In genomic region chr1:53889304-53890298, GRCh38 we compare ENCODE assay signal across 1 cellular context.
A peak's percentile ranks its signal among the peaks of the same experiment; 100 is the strongest.
TF ChIP-seq lines count a peak whose summit lies in the region.

YIPF1 (minus strand) TSS chr1:53889797; CDS start chr1:53888937, 860 bp downstream.

TF ChIP-seq in K562, 482 proteins besides CTCF, POLR2A, EP300 and RAD21 (continued from another document and continues in another):
- TF ChIP-seq ZNF584 (CRISPR knock-in tag; IDR thresholded peaks at IDR 0.05; ENCODE audit: low read depth) (no peak), FOXP4 (CRISPR knock-in tag; IDR thresholded peaks at IDR 0.05; ENCODE audit: borderline replicate concordance) (no peak), RB1 (IDR thresholded peaks at IDR 0.05; ENCODE audit: low read depth) (no peak), TAL1 (IDR thresholded peaks at IDR 0.05) (0 out of 2 replicates have a peak, but pooled peaks have one; percentile 11), ZFP36 (IDR thresholded peaks at IDR 0.05; ENCODE audit: low read depth, low read length, partially characterized antibody) (no peak), BCL6 (CRISPR knock-in tag; IDR thresholded peaks at IDR 0.05) (no peak), ZFPM2 (CRISPR knock-in tag; IDR thresholded peaks at IDR 0.05) (no peak), NFATC3 (IDR thresholded peaks at IDR 0.05) (no peak), POLR2B (IDR thresholded peaks at IDR 0.05; ENCODE audit: low read depth, partially characterized antibody) (peak; percentile 58), SAFB (IDR thresholded peaks at IDR 0.05; ENCODE audit: borderline replicate concordance, low read depth, low read length) (no peak), MTA1 (IDR thresholded peaks at IDR 0.05; ENCODE audit: borderline replicate concordance) (peak; percentile 76), KLF6 (CRISPR knock-in tag; IDR thresholded peaks at IDR 0.05; ENCODE audit: borderline replicate concordance) (no peak), SIN3B (IDR thresholded peaks at IDR 0.05; ENCODE audit: low read depth) (peak; percentile 48; the same call in 1 of the 2 replicates), NCOA1 (IDR thresholded peaks at IDR 0.05; ENCODE audit: low read depth) (peak; percentile 63; the same call in 1 of the 2 replicates), ZNF41 (CRISPR knock-in tag; conservative IDR thresholded peaks at IDR 0.05) (no peak), FOXM1 (IDR thresholded peaks at IDR 0.05; ENCODE audit: low read depth) (peak; percentile 95), FOXM1 (CRISPR knock-in tag; IDR thresholded peaks at IDR 0.05; ENCODE audit: low read depth) (no peak), ZNF232 (CRISPR knock-in tag; IDR thresholded peaks at IDR 0.05) (no peak), ZKSCAN8 (CRISPR knock-in tag; IDR thresholded peaks at IDR 0.05) (no peak), ATF7 (IDR thresholded peaks at IDR 0.05) (peak; percentile 44; the same call in 1 of the 2 replicates), ATF1 (CRISPR knock-in tag; IDR thresholded peaks at IDR 0.05) (no peak), ATF1 (tag; IDR thresholded peaks at IDR 0.05) (peak; percentile 20; the same call in 1 of the 2 replicates), HDAC2 (IDR thresholded peaks at IDR 0.05) (peak; percentile 100), AFF1 (IDR thresholded peaks at IDR 0.05; ENCODE audit: low read depth in 1 of 2, partially characterized antibody in 2 of 2) (peak in 1 of 2 experiments; percentile 29), AFF4 (CRISPR knock-in tag; IDR thresholded peaks at IDR 0.05) (0 out of 2 replicates have a peak, but pooled peaks have one; percentile 18), PHF8 (IDR thresholded peaks at IDR 0.05; ENCODE audit: borderline replicate concordance, low read length) (peak; percentile 86), ARHGAP35 (IDR thresholded peaks at IDR 0.05; ENCODE audit: partially characterized antibody) (no peak), RBBP5 (IDR thresholded peaks at IDR 0.05; ENCODE audit: borderline replicate concordance, insufficient read depth, low read length, poor library complexity, severe bottlenecking) (peak; percentile 97), ZC3H11A (IDR thresholded peaks at IDR 0.05; ENCODE audit: low read depth, low read length) (no peak), TRIM25 (IDR thresholded peaks at IDR 0.05; ENCODE audit: borderline replicate concordance) (peak; percentile 67; the same call in 1 of the 2 replicates), RBM25 (IDR thresholded peaks at IDR 0.05; ENCODE audit: low read depth, low read length, severe bottlenecking) (peak; percentile 99), ESRRA (IDR thresholded peaks at IDR 0.05; ENCODE audit: borderline replicate concordance, low read depth) (peak; percentile 58; the same call in 1 of the 2 replicates), GATAD2A (IDR thresholded peaks at IDR 0.05) (no peak), SIRT6 (IDR thresholded peaks at IDR 0.05; ENCODE audit: low read depth, low read length) (no peak), NCOA6 (IDR thresholded peaks at IDR 0.05) (no peak), NFIC (IDR thresholded peaks at IDR 0.05) (peak; percentile 31; the same call in 1 of the 2 replicates), TFAP4 (CRISPR knock-in tag; IDR thresholded peaks at IDR 0.05; ENCODE audit: borderline replicate concordance) (peak; percentile 70), ZNF699 (CRISPR knock-in tag; IDR thresholded peaks at IDR 0.05; ENCODE audit: insufficient replicate concordance) (no peak), MXI1 (IDR thresholded peaks at IDR 0.05; ENCODE audit: low read depth, low read length) (no peak), SMAD4 (CRISPR knock-in tag; conservative IDR thresholded peaks at IDR 0.05) (peak; percentile 48), ZNF277 (CRISPR knock-in tag; IDR thresholded peaks at IDR 0.05; ENCODE audit: borderline replicate concordance) (no peak), DPF2 (IDR thresholded peaks at IDR 0.05) (peak; percentile 38), BCOR (IDR thresholded peaks at IDR 0.05) (peak; percentile 100)
- TF ChIP-seq, protein P1, sequence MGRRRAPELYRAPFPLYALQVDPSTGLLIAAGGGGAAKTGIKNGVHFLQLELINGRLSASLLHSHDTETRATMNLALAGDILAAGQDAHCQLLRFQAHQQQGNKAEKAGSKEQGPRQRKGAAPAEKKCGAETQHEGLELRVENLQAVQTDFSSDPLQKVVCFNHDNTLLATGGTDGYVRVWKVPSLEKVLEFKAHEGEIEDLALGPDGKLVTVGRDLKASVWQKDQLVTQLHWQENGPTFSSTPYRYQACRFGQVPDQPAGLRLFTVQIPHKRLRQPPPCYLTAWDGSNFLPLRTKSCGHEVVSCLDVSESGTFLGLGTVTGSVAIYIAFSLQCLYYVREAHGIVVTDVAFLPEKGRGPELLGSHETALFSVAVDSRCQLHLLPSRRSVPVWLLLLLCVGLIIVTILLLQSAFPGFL (CRISPR knock-in tag; IDR thresholded peaks at IDR 0.05) = 0 out of 2 replicates have a peak, but pooled peaks have one; percentile 39
- TF ChIP-seq, protein P2, sequence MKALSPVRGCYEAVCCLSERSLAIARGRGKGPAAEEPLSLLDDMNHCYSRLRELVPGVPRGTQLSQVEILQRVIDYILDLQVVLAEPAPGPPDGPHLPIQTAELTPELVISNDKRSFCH (CRISPR knock-in tag; IDR thresholded peaks at IDR 0.05) = no peak
- TF ChIP-seq, protein P2 (tag; IDR thresholded peaks at IDR 0.05) = peak; percentile 84; the same call in 1 of the 2 replicates
- TF ChIP-seq, protein P3, sequence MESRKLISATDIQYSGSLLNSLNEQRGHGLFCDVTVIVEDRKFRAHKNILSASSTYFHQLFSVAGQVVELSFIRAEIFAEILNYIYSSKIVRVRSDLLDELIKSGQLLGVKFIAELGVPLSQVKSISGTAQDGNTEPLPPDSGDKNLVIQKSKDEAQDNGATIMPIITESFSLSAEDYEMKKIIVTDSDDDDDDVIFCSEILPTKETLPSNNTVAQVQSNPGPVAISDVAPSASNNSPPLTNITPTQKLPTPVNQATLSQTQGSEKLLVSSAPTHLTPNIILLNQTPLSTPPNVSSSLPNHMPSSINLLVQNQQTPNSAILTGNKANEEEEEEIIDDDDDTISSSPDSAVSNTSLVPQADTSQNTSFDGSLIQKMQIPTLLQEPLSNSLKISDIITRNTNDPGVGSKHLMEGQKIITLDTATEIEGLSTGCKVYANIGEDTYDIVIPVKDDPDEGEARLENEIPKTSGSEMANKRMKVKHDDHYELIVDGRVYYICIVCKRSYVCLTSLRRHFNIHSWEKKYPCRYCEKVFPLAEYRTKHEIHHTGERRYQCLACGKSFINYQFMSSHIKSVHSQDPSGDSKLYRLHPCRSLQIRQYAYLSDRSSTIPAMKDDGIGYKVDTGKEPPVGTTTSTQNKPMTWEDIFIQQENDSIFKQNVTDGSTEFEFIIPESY (CRISPR knock-in tag; IDR thresholded peaks at IDR 0.05) = peak; percentile 13; the same call in 1 of the 2 replicates
